Comparison of ENCODE assay signal across 1 cellular context in genomic region chr3:119498188-119498987, GRCh38.
TF ChIP-seq lines count a peak whose summit lies in the region.

A gene with protein sequence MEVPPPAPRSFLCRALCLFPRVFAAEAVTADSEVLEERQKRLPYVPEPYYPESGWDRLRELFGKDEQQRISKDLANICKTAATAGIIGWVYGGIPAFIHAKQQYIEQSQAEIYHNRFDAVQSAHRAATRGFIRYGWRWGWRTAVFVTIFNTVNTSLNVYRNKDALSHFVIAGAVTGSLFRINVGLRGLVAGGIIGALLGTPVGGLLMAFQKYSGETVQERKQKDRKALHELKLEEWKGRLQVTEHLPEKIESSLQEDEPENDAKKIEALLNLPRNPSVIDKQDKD (plus strand): TSS chr3:119498547. CDS start chr3:119498734, 187 bp downstream.

TF ChIP-seq in HepG2, 621 proteins besides CTCF, POLR2A, EP300 and RAD21 (continued from another document and continues in another):
- TF ChIP-seq, protein P1, sequence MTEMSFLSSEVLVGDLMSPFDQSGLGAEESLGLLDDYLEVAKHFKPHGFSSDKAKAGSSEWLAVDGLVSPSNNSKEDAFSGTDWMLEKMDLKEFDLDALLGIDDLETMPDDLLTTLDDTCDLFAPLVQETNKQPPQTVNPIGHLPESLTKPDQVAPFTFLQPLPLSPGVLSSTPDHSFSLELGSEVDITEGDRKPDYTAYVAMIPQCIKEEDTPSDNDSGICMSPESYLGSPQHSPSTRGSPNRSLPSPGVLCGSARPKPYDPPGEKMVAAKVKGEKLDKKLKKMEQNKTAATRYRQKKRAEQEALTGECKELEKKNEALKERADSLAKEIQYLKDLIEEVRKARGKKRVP (CRISPR knock-in tag; IDR thresholded peaks at IDR 0.05): peak in 1 of 2 experiments; percentile 41; a peak in 1 of 4 replicates
- peak; percentile 59; the same call in 1 of the 2 replicates for TF ChIP-seq HDAC2 (CRISPR knock-in tag; IDR thresholded peaks at IDR 0.05)
- 0 out of 2 replicates have a peak, but pooled peaks have one; percentile 60 for TF ChIP-seq MED13 (CRISPR knock-in tag; IDR thresholded peaks at IDR 0.05)
- TF ChIP-seq ZUFSP (CRISPR knock-in tag; IDR thresholded peaks at IDR 0.05; ENCODE audit: borderline replicate concordance): no peak
- TF ChIP-seq, protein P2, sequence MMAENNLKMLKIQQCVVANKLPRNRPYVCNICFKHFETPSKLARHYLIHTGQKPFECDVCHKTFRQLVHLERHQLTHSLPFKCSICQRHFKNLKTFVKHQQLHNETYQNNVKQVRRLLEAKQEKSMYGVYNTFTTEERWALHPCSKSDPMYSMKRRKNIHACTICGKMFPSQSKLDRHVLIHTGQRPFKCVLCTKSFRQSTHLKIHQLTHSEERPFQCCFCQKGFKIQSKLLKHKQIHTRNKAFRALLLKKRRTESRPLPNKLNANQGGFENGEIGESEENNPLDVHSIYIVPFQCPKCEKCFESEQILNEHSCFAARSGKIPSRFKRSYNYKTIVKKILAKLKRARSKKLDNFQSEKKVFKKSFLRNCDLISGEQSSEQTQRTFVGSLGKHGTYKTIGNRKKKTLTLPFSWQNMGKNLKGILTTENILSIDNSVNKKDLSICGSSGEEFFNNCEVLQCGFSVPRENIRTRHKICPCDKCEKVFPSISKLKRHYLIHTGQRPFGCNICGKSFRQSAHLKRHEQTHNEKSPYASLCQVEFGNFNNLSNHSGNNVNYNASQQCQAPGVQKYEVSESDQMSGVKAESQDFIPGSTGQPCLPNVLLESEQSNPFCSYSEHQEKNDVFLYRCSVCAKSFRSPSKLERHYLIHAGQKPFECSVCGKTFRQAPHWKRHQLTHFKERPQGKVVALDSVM (CRISPR knock-in tag; IDR thresholded peaks at IDR 0.05): peak; percentile 83
- TF ChIP-seq, protein P3, sequence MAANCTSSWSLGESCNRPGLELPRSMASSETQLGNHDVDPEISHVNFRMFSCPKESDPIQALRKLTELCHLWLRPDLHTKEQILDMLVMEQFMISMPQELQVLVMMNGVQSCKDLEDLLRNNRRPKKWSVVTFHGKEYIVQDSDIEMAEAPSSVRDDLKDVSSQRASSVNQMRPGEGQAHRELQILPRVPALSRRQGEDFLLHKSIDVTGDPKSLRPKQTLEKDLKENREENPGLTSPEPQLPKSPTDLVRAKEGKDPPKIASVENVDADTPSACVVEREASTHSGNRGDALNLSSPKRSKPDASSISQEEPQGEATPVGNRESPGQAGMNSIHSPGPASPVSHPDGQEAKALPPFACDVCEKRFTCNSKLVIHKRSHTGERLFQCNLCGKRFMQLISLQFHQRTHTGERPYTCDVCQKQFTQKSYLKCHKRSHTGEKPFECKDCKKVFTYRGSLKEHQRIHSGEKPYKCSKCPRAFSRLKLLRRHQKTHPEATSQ (CRISPR knock-in tag; IDR thresholded peaks at IDR 0.05; ENCODE audit: borderline replicate concordance): no peak
- peak; percentile 23; the same call in 1 of the 2 replicates for TF ChIP-seq ZNF709 (CRISPR knock-in tag; IDR thresholded peaks at IDR 0.05)
- no peak for TF ChIP-seq ZNF510 (CRISPR knock-in tag; IDR thresholded peaks at IDR 0.05; ENCODE audit: low read depth)
- TF ChIP-seq, protein P4, sequence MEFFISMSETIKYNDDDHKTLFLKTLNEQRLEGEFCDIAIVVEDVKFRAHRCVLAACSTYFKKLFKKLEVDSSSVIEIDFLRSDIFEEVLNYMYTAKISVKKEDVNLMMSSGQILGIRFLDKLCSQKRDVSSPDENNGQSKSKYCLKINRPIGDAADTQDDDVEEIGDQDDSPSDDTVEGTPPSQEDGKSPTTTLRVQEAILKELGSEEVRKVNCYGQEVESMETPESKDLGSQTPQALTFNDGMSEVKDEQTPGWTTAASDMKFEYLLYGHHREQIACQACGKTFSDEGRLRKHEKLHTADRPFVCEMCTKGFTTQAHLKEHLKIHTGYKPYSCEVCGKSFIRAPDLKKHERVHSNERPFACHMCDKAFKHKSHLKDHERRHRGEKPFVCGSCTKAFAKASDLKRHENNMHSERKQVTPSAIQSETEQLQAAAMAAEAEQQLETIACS (CRISPR knock-in tag; IDR thresholded peaks at IDR 0.05): no peak
- peak; percentile 52; the same call in 1 of the 2 replicates for TF ChIP-seq ZNF20 (CRISPR knock-in tag; IDR thresholded peaks at IDR 0.05)
- TF ChIP-seq, protein P5, sequence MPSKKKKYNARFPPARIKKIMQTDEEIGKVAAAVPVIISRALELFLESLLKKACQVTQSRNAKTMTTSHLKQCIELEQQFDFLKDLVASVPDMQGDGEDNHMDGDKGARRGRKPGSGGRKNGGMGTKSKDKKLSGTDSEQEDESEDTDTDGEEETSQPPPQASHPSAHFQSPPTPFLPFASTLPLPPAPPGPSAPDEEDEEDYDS (CRISPR knock-in tag; IDR thresholded peaks at IDR 0.05): peak; percentile 82; the same call in 1 of the 2 replicates
- no peak for TF ChIP-seq SETDB1 (CRISPR knock-in tag; IDR thresholded peaks at IDR 0.05; ENCODE audit: borderline replicate concordance)
- TF ChIP-seq EEA1 (CRISPR knock-in tag; IDR thresholded peaks at IDR 0.05; ENCODE audit: borderline replicate concordance): peak; percentile 48; the same call in 1 of the 2 replicates
- TF ChIP-seq THYN1 (CRISPR knock-in tag; IDR thresholded peaks at IDR 0.05; ENCODE audit: borderline replicate concordance, low read depth): no peak
- TF ChIP-seq, protein P6, sequence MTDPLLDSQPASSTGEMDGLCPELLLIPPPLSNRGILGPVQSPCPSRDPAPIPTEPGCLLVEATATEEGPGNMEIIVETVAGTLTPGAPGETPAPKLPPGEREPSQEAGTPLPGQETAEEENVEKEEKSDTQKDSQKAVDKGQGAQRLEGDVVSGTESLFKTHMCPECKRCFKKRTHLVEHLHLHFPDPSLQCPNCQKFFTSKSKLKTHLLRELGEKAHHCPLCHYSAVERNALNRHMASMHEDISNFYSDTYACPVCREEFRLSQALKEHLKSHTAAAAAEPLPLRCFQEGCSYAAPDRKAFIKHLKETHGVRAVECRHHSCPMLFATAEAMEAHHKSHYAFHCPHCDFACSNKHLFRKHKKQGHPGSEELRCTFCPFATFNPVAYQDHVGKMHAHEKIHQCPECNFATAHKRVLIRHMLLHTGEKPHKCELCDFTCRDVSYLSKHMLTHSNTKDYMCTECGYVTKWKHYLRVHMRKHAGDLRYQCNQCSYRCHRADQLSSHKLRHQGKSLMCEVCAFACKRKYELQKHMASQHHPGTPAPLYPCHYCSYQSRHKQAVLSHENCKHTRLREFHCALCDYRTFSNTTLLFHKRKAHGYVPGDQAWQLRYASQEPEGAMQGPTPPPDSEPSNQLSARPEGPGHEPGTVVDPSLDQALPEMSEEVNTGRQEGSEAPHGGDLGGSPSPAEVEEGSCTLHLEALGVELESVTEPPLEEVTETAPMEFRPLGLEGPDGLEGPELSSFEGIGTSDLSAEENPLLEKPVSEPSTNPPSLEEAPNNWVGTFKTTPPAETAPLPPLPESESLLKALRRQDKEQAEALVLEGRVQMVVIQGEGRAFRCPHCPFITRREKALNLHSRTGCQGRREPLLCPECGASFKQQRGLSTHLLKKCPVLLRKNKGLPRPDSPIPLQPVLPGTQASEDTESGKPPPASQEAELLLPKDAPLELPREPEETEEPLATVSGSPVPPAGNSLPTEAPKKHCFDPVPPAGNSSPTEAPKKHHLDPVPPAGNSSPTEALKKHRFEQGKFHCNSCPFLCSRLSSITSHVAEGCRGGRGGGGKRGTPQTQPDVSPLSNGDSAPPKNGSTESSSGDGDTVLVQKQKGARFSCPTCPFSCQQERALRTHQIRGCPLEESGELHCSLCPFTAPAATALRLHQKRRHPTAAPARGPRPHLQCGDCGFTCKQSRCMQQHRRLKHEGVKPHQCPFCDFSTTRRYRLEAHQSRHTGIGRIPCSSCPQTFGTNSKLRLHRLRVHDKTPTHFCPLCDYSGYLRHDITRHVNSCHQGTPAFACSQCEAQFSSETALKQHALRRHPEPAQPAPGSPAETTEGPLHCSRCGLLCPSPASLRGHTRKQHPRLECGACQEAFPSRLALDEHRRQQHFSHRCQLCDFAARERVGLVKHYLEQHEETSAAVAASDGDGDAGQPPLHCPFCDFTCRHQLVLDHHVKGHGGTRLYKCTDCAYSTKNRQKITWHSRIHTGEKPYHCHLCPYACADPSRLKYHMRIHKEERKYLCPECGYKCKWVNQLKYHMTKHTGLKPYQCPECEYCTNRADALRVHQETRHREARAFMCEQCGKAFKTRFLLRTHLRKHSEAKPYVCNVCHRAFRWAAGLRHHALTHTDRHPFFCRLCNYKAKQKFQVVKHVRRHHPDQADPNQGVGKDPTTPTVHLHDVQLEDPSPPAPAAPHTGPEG (CRISPR knock-in tag; IDR thresholded peaks at IDR 0.05): no peak
- 0 out of 2 replicates have a peak, but pooled peaks have one; percentile 32 for TF ChIP-seq PITX1 (CRISPR knock-in tag; IDR thresholded peaks at IDR 0.05)
- TF ChIP-seq, protein P7, sequence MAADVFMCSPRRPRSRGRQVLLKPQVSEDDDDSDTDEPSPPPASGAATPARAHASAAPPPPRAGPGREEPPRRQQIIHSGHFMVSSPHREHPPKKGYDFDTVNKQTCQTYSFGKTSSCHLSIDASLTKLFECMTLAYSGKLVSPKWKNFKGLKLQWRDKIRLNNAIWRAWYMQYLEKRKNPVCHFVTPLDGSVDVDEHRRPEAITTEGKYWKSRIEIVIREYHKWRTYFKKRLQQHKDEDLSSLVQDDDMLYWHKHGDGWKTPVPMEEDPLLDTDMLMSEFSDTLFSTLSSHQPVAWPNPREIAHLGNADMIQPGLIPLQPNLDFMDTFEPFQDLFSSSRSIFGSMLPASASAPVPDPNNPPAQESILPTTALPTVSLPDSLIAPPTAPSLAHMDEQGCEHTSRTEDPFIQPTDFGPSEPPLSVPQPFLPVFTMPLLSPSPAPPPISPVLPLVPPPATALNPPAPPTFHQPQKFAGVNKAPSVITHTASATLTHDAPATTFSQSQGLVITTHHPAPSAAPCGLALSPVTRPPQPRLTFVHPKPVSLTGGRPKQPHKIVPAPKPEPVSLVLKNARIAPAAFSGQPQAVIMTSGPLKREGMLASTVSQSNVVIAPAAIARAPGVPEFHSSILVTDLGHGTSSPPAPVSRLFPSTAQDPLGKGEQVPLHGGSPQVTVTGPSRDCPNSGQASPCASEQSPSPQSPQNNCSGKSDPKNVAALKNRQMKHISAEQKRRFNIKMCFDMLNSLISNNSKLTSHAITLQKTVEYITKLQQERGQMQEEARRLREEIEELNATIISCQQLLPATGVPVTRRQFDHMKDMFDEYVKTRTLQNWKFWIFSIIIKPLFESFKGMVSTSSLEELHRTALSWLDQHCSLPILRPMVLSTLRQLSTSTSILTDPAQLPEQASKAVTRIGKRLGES (CRISPR knock-in tag; IDR thresholded peaks at IDR 0.05; ENCODE audit: borderline replicate concordance): no peak
- no peak for TF ChIP-seq SMARCC2 (IDR thresholded peaks at IDR 0.05)
- TF ChIP-seq, protein P8, sequence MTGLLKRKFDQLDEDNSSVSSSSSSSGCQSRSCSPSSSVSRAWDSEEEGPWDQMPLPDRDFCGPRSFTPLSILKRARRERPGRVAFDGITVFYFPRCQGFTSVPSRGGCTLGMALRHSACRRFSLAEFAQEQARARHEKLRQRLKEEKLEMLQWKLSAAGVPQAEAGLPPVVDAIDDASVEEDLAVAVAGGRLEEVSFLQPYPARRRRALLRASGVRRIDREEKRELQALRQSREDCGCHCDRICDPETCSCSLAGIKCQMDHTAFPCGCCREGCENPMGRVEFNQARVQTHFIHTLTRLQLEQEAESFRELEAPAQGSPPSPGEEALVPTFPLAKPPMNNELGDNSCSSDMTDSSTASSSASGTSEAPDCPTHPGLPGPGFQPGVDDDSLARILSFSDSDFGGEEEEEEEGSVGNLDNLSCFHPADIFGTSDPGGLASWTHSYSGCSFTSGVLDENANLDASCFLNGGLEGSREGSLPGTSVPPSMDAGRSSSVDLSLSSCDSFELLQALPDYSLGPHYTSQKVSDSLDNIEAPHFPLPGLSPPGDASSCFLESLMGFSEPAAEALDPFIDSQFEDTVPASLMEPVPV (CRISPR knock-in tag; IDR thresholded peaks at IDR 0.05): no peak; the same call in 1 of the 2 replicates
- no peak; the same call in 1 of the 2 replicates for TF ChIP-seq CCDC6 (CRISPR knock-in tag; IDR thresholded peaks at IDR 0.05)
- peak; percentile 54; the same call in 1 of the 2 replicates for TF ChIP-seq CBFB (CRISPR knock-in tag; IDR thresholded peaks at IDR 0.05)
- peak; percentile 55; the same call in 1 of the 2 replicates for TF ChIP-seq ZSCAN9 (CRISPR knock-in tag; IDR thresholded peaks at IDR 0.05; ENCODE audit: borderline replicate concordance)
- no peak for TF ChIP-seq MAF1 (CRISPR knock-in tag; IDR thresholded peaks at IDR 0.05; ENCODE audit: borderline replicate concordance)
- TF ChIP-seq TOE1 (CRISPR knock-in tag; IDR thresholded peaks at IDR 0.05): peak; percentile 25; the same call in 1 of the 2 replicates
- TF ChIP-seq, protein P9, sequence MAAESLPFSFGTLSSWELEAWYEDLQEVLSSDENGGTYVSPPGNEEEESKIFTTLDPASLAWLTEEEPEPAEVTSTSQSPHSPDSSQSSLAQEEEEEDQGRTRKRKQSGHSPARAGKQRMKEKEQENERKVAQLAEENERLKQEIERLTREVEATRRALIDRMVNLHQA (CRISPR knock-in tag; IDR thresholded peaks at IDR 0.05): no peak
- TF ChIP-seq ZNF230 (CRISPR knock-in tag; IDR thresholded peaks at IDR 0.05): no peak; the same call in 1 of the 2 replicates
- TF ChIP-seq DMTF1 (CRISPR knock-in tag; IDR thresholded peaks at IDR 0.05): no peak
- TF ChIP-seq, protein P10, sequence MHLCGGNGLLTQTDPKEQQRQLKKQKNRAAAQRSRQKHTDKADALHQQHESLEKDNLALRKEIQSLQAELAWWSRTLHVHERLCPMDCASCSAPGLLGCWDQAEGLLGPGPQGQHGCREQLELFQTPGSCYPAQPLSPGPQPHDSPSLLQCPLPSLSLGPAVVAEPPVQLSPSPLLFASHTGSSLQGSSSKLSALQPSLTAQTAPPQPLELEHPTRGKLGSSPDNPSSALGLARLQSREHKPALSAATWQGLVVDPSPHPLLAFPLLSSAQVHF (CRISPR knock-in tag; IDR thresholded peaks at IDR 0.05): no peak; the same call in 1 of the 2 replicates
- TF ChIP-seq GPN1 (CRISPR knock-in tag; IDR thresholded peaks at IDR 0.05; ENCODE audit: borderline replicate concordance): no peak
- no peak for TF ChIP-seq SUZ12 (IDR thresholded peaks at IDR 0.05; ENCODE audit: low read depth, low read length)
